In genomic region chr1:186050360-186050759, GRCh38 we compare ENCODE assay signal across 19 cellular contexts.
DNase-seq lines count a peak whose midpoint lies in the region; FAIRE-seq and TF ChIP-seq lines count a peak whose summit lies in the region.
"Had no signal": no experiment of that assay in that cellular context is flagged by ENCODE, and none has a peak within 500 bp of the region (broad histone marks: within the 10 kb centered on the region; RNA-seq: fewer than 3 reads in every experiment).

No MANE protein-coding gene starts in this region.

- TF ChIP-seq CTCF in MCF 10A (IDR thresholded peaks at IDR 0.05; ENCODE audit: unreplicated experiment): no peak
- TF ChIP-seq CTCF in breast epithelium (IDR thresholded peaks at IDR 0.05): no peak
- no peak for TF ChIP-seq CTCF in astrocyte (IDR thresholded peaks at IDR 0.05; ENCODE audit: insufficient read depth, low read depth, low read length)
- no peak for TF ChIP-seq CTCF in fibroblast of the aortic adventitia (IDR thresholded peaks at IDR 0.05; ENCODE audit: insufficient read depth, low read length)
- TF ChIP-seq CTCF in endodermal cell (conservative IDR thresholded peaks at IDR 0.05): no peak

- no peak for TF ChIP-seq POLR2A in breast epithelium (IDR thresholded peaks at IDR 0.05)

- H3K4me3 ChIP-seq in breast epithelium: no peak overlapping the region
- H3K4me3 ChIP-seq in astrocyte (ENCODE audit: insufficient read depth, low read depth, low read length): no peak overlapping the region
- H3K4me3 ChIP-seq in fibroblast of the aortic adventitia (ENCODE audit: low read depth, low read length): no peak overlapping the region
- H3K4me3 ChIP-seq in endodermal cell (ENCODE audit: low read length): no peak overlapping the region
- H3K4me3 ChIP-seq: ascending aorta, colonic mucosa, hepatocyte, psoas muscle, SK-N-MC had no signal

- no peaks in the 10 kb centered on the region for H3K79me2 ChIP-seq in astrocyte (ENCODE audit: insufficient read depth, low read length)
- H3K79me2 ChIP-seq: hepatocyte had no signal

- H3K27ac ChIP-seq in breast epithelium: no peak overlapping the region
- H3K27ac ChIP-seq in astrocyte (ENCODE audit: low read depth, low read length): no peak overlapping the region
- no peak overlapping the region for H3K27ac ChIP-seq in endodermal cell (ENCODE audit: low read depth, low read length)
- H3K27ac ChIP-seq: ascending aorta, colonic mucosa, hepatocyte, psoas muscle, SK-N-MC had no signal

- no peak overlapping the region for H2AFZ ChIP-seq in astrocyte (ENCODE audit: low read depth, low read length)
- H2AFZ ChIP-seq: hepatocyte had no signal

- no peaks in the 10 kb centered on the region for H3K9me3 Mint-ChIP-seq in MCF 10A (ENCODE audit: unreplicated experiment)
- no peaks in the 10 kb centered on the region for H3K9me3 Mint-ChIP-seq in astrocyte (ENCODE audit: unreplicated experiment)
- no peaks in the 10 kb centered on the region for H3K9me3 Mint-ChIP-seq in endodermal cell
- H3K9me3 Mint-ChIP-seq: CD4-positive, alpha-beta T cell had no signal

- H3K4me1 ChIP-seq in breast epithelium (no peaks in the 10 kb centered on the region), astrocyte (ENCODE audit: insufficient read depth, low read length) (no peaks in the 10 kb centered on the region), endodermal cell (ENCODE audit: control insufficient read depth, insufficient read depth, low read length) (no peaks in the 10 kb centered on the region)
- H3K4me1 ChIP-seq: ascending aorta, colonic mucosa, psoas muscle had no signal

- intact Hi-C loops in MCF 10A (cut with micrococcal nuclease) (no loop called here), breast epithelium (cut with DNase I; ENCODE audit: low total_unique reads) (no loop called here), head of caudate nucleus (cut with DNase I) (no loop called here)

- H3K9ac ChIP-seq in astrocyte (ENCODE audit: low read length): no peak overlapping the region
- H3K9ac ChIP-seq in endodermal cell (ENCODE audit: extremely low read depth, low read length, poor library complexity, severe bottlenecking): no peak overlapping the region

- CTCF ChIA-PET in MCF 10A (lab: Yijun Ruan, JAX): interaction anchor here (0.6 kb wide), 2 partner anchors 122 to 136 kb away, joined by 3 read pairs; no protein-coding TSS in a partner anchor

- no peak for FAIRE-seq in astrocyte (lab: Jason Lieb, UNC)

- BruUV-seq in MCF 10A (replicated peaks; lab: Mats Ljungman, UMichigan): no TSS peak

- H3K27me3 Mint-ChIP-seq in MCF 10A (ENCODE audit: insufficient read depth, unreplicated experiment) (no peaks in the 10 kb centered on the region), astrocyte (ENCODE audit: low read depth, unreplicated experiment) (no peaks in the 10 kb centered on the region), endodermal cell (ENCODE audit: insufficient read depth) (no peaks in the 10 kb centered on the region)
- H3K27me3 Mint-ChIP-seq: CD4-positive, alpha-beta T cell had no signal

- no peaks in the 10 kb centered on the region for H3K9me3 ChIP-seq in breast epithelium
- H3K9me3 ChIP-seq in astrocyte (ENCODE audit: insufficient read depth, low read depth, low read length): no peaks in the 10 kb centered on the region
- no peaks in the 10 kb centered on the region for H3K9me3 ChIP-seq in endodermal cell (ENCODE audit: control insufficient read depth, low read length)
- H3K9me3 ChIP-seq: ascending aorta, colonic mucosa, psoas muscle had no signal

- H3K36me3 ChIP-seq in breast epithelium (no peaks in the 10 kb centered on the region), astrocyte (ENCODE audit: insufficient read depth, low read length) (no peaks in the 10 kb centered on the region), endodermal cell (ENCODE audit: control insufficient read depth, insufficient read depth, low read length) (no peaks in the 10 kb centered on the region)
- H3K36me3 ChIP-seq: colonic mucosa had no signal

- no peaks in the 10 kb centered on the region for H4K20me1 ChIP-seq in astrocyte (ENCODE audit: insufficient read depth, low read length)

- H3K4me1 Mint-ChIP-seq in MCF 10A (ENCODE audit: insufficient read depth, unreplicated experiment) (peaks cover 6% of the 10 kb centered on the region), astrocyte (ENCODE audit: low read depth, unreplicated experiment) (no peaks in the 10 kb centered on the region), endodermal cell (peaks cover 4% of the 10 kb centered on the region)

- POLR2A ChIA-PET in MCF 10A (lab: Yijun Ruan, JAX): interaction anchor here (0.7 to 0.8 kb wide), 2 partner anchors 12 kb away, joined by 3 read pairs; no protein-coding TSS in a partner anchor

- H3K27me3 ChIP-seq in breast epithelium (no peaks in the 10 kb centered on the region), astrocyte (ENCODE audit: insufficient read depth, low read length) (no peaks in the 10 kb centered on the region), endodermal cell (ENCODE audit: control insufficient read depth, insufficient read depth, low read length, poor library complexity, severe bottlenecking) (no peaks in the 10 kb centered on the region)
- H3K27me3 ChIP-seq: ascending aorta, colonic mucosa, hepatocyte had no signal

- DNase-seq in MCF 10A (ENCODE audit: unreplicated experiment) (peak; percentile 26), breast epithelium (ENCODE audit: low spot score in 2 of 2) (no peak), astrocyte (ENCODE audit: low read depth) (peak; percentile 25), fibroblast of the aortic adventitia (ENCODE audit: low read depth) (peak; percentile 56), NK-92 (lab: John Stamatoyannopoulos, UW; ENCODE audit: unreplicated experiment) (no peak), endodermal cell (no peak), head of caudate nucleus (no peak), NCI-H524 (lab: John Stamatoyannopoulos, UW) (no peak)
- DNase-seq: activated CD4-positive, alpha-beta T cell treated with anti-CD3 and anti-CD28 coated beads for 4 hours; CD4-positive, alpha-beta T cell; colonic mucosa; DMS79; NCI-H748 treated with DMSO at 0.1 percent for 48 hours; psoas muscle; stimulated activated CD4-positive, alpha-beta T cell treated with anti-CD3 and anti-CD28 coated beads, Interleukin-12 subunit alpha, Interleukin-12 subunit beta, amount 100 ng/mL, for 4 hours; T1000 had no signal

- H3K36me3 Mint-ChIP-seq in MCF 10A (ENCODE audit: insufficient read depth, unreplicated experiment): no peaks in the 10 kb centered on the region
- peaks cover 13% of the 10 kb centered on the region for H3K36me3 Mint-ChIP-seq in astrocyte (ENCODE audit: low read depth, unreplicated experiment)
- no peaks in the 10 kb centered on the region for H3K36me3 Mint-ChIP-seq in endodermal cell (ENCODE audit: low read depth)

- WGBS in endodermal cell (ENCODE audit: insufficient coverage in 1 of 2, insufficient read length in 1 of 2), 2 experiments: 92 to 100% methylated on average over 3 of the region's 3 CpGs

- H3K27ac Mint-ChIP-seq in MCF 10A (ENCODE audit: low read depth, unreplicated experiment) (no peak overlapping the region), astrocyte (ENCODE audit: unreplicated experiment) (no peak overlapping the region), endodermal cell (no peak overlapping the region)
- H3K27ac Mint-ChIP-seq: CD4-positive, alpha-beta T cell had no signal

- no peak overlapping the region for H3K4me2 ChIP-seq in astrocyte (ENCODE audit: low read length)
- H3K4me2 ChIP-seq: hepatocyte had no signal

- H3K4me3 Mint-ChIP-seq in MCF 10A (ENCODE audit: unreplicated experiment) (no peak overlapping the region), astrocyte (ENCODE audit: unreplicated experiment) (no peak overlapping the region), endodermal cell (no peak overlapping the region)
- H3K4me3 Mint-ChIP-seq: CD4-positive, alpha-beta T cell had no signal

Comparison
In these comparisons a context has a peak if more than half of its experiments do, and no peak if none do; other contexts are left out.
1. DNase-seq: peak in MCF 10A (single experiment), astrocyte (single experiment) and fibroblast of the aortic adventitia (single experiment); none in breast epithelium (0 of 2), NK-92 (single experiment), endodermal cell (single experiment), head of caudate nucleus (0 of 42) and NCI-H524 (0 of 2).